ENCODE assay signal across 28 cellular contexts in genomic region chr5:78797945-78798731, GRCh38.
DNase-seq lines count a peak whose midpoint lies in the region; ATAC-seq, FAIRE-seq and TF ChIP-seq lines count a peak whose summit lies in the region.
"Had no signal": no experiment of that assay in that cellular context is flagged by ENCODE, and none has a peak within 500 bp of the region (broad histone marks: within the 10 kb centered on the region; RNA-seq: fewer than 3 reads in every experiment).

No MANE protein-coding gene starts in this region.

- no peaks in the 10 kb centered on the region for H3K9me3 ChIP-seq in smooth muscle cell (replicated peaks; ENCODE audit: low read depth)
- H3K9me3 ChIP-seq in upper lobe of left lung: peaks cover 0 to 3% (median 0%) of the 10 kb centered on the region in 4 donors
- no peaks in the 10 kb centered on the region for H3K9me3 ChIP-seq in HepG2 (ENCODE audit: low read length)
- H3K9me3 ChIP-seq: heart right ventricle, lower lobe of right lung, transverse colon had no signal

- H3K27ac ChIP-seq in smooth muscle cell (ENCODE audit: low read depth) (peak overlapping the region; percentile 90), upper lobe of left lung (no peak overlapping the region), HepG2 (ENCODE audit: extremely low read length, insufficient read depth, low read length) (no peak overlapping the region)
- H3K27ac ChIP-seq: C4-2B, KMS-11, lower lobe of right lung, transverse colon had no signal

- intact Hi-C loops in HepG2 (cut with micrococcal nuclease; ENCODE audit: unreplicated experiment): loop anchor here (2.0 kb wide), 1 partner anchor 71 kb away; no protein-coding TSS in a partner anchor

- DNase-seq in HT1080 (ENCODE audit: low read depth): peak; percentile 44
- DNase-seq in fibroblast of the aortic adventitia (ENCODE audit: low read depth): peak; percentile 67
- no peak for DNase-seq in smooth muscle cell (lab: John Stamatoyannopoulos, UW; ENCODE audit: unreplicated experiment)
- no peak for DNase-seq in upper lobe of left lung
- no peak for DNase-seq in HepG2 (ENCODE audit: low spot score)
- no peak for DNase-seq in NCI-H524 (lab: John Stamatoyannopoulos, UW)
- DNase-seq: activated CD4-positive, alpha-beta T cell treated with anti-CD3 and anti-CD28 coated beads, Interleukin-2, amount 10 ng/mL, durations not matched to agents 24 days and 14 days; COR-L47; effector CD4-positive, alpha-beta T cell; heart right ventricle; kidney glomerular epithelial cell; lower lobe of right lung; NCI-H1417 treated with DMSO at 0.1 percent for 48 hours; NCI-H2029 treated with DMSO at 0.1 percent for 48 hours; nephron progenitor cell; SHP77; T-helper 9 cell; transverse colon had no signal

- H3K27me3 ChIP-seq in smooth muscle cell (ENCODE audit: low read depth): no peaks in the 10 kb centered on the region
- no peaks in the 10 kb centered on the region for H3K27me3 ChIP-seq in upper lobe of left lung
- no peaks in the 10 kb centered on the region for H3K27me3 ChIP-seq in HepG2 (ENCODE audit: control insufficient read depth in 1 of 2, insufficient read depth in 2 of 2, low read length in 2 of 2)
- H3K27me3 ChIP-seq: heart right ventricle, transverse colon had no signal

- H3K79me2 ChIP-seq in smooth muscle cell (ENCODE audit: low read depth) (no peaks in the 10 kb centered on the region), HepG2 (ENCODE audit: insufficient read depth, low read length) (no peaks in the 10 kb centered on the region)

- H2AFZ ChIP-seq in smooth muscle cell (ENCODE audit: low read depth): no peak overlapping the region
- no peak overlapping the region for H2AFZ ChIP-seq in HepG2 (ENCODE audit: low read length)

- H3K4me1 ChIP-seq in smooth muscle cell (ENCODE audit: low read depth) (peaks cover 8% of the 10 kb centered on the region), upper lobe of left lung (no peaks in the 10 kb centered on the region), HepG2 (ENCODE audit: insufficient read depth, low read length) (peaks cover 15% of the 10 kb centered on the region)
- H3K4me1 ChIP-seq: lower lobe of right lung, transverse colon had no signal

- 27% methylated on average over 9 of the region's 9 CpGs for WGBS in smooth muscle cell (ENCODE audit: low lambda C conversion rate)
- WGBS in upper lobe of left lung, 2 donors: 74 to 76% methylated on average over 9 of the region's 9 CpGs
- 86% methylated on average over 9 of the region's 9 CpGs for WGBS in HepG2 (ENCODE audit: low lambda C conversion rate)

- no peak for TF ChIP-seq RAD21 in HepG2 (CRISPR knock-in tag; IDR thresholded peaks at IDR 0.05)

- H3F3A ChIP-seq in smooth muscle cell (ENCODE audit: low read depth): peaks cover 27% of the 10 kb centered on the region

- TF ChIP-seq EP300 in upper lobe of left lung (IDR thresholded peaks at IDR 0.05) (no peak), HepG2 (IDR thresholded peaks at IDR 0.05; ENCODE audit: low read depth in 2 of 2, low read length in 2 of 2) (no peak), HepG2 (CRISPR knock-in tag; IDR thresholded peaks at IDR 0.05; ENCODE audit: borderline replicate concordance) (no peak)

- H4K20me1 ChIP-seq in smooth muscle cell (ENCODE audit: low read depth) (no peaks in the 10 kb centered on the region), HepG2 (ENCODE audit: insufficient read depth, low read length) (no peaks in the 10 kb centered on the region; the same call in 1 of the 2 replicates)

- CTCF ChIA-PET in HepG2 (lab: Yijun Ruan, JAX; ENCODE audit: low intra/inter-chr PET ratio, low total read pairs): no interaction called here

- ATAC-seq in SK-N-SH treated with all-trans-retinoic acid at 6 μM for 48 hours: peak; percentile 22; the same call in 2 of the 3 replicates
- ATAC-seq in GM21723 (IDR thresholded peaks at IDR 0.05; ENCODE audit: unreplicated experiment): no peak
- ATAC-seq in upper lobe of left lung (ENCODE audit: low FRiP score in 2 of 2): no peak
- ATAC-seq in HepG2: no peak
- ATAC-seq: activated naive CD4-positive, alpha-beta T cell treated with anti-CD3 and anti-CD28 coated beads, Interleukin-2, amount 50 U/mL, for 72 hours; lower lobe of right lung; Panc1; stimulated activated effector memory CD8-positive, alpha-beta T cell treated with anti-CD3 and anti-CD28 coated beads, Interleukin-12 subunit alpha, Interleukin-12 subunit beta, amount 100 ng/mL, for 72 hours had no signal

- TF ChIP-seq POLR2A in upper lobe of left lung (IDR thresholded peaks at IDR 0.05) (no peak), HepG2 (IDR thresholded peaks at IDR 0.05; ENCODE audit: insufficient read depth in 1 of 2, low read depth in 2 of 2, low read length in 2 of 2) (no peak)

- no peaks in the 10 kb centered on the region for H3K36me3 ChIP-seq in smooth muscle cell (ENCODE audit: low read depth)
- H3K36me3 ChIP-seq in upper lobe of left lung: no peaks in the 10 kb centered on the region
- peaks cover 4 to 15% of the 10 kb centered on the region in 2 experiments; a peak in 4 of 5 replicates for H3K36me3 ChIP-seq in HepG2 (replicated peaks in 1 of 2; ENCODE audit: control insufficient read depth in 1 of 2, insufficient read depth in 2 of 2, low read length in 2 of 2)
- H3K36me3 ChIP-seq: heart right ventricle, lower lobe of right lung, transverse colon had no signal

- H3K9ac ChIP-seq in smooth muscle cell (ENCODE audit: low read depth): peak overlapping the region; percentile 20
- no peak overlapping the region for H3K9ac ChIP-seq in HepG2 (ENCODE audit: insufficient read depth, low read depth, low read length)
- H3K9ac ChIP-seq: KMS-11 had no signal

- H3K4me2 ChIP-seq in smooth muscle cell: peak overlapping the region; percentile 73
- no peak overlapping the region for H3K4me2 ChIP-seq in HepG2 (ENCODE audit: low read depth, low read length)
- H3K4me2 ChIP-seq: KMS-11 had no signal

- POLR2A ChIA-PET in HepG2 (lab: Yijun Ruan, JAX): no interaction called here

- TF ChIP-seq CTCF in fibroblast of the aortic adventitia (IDR thresholded peaks at IDR 0.05; ENCODE audit: insufficient read depth, low read length) (no peak), smooth muscle cell (IDR thresholded peaks at IDR 0.05; ENCODE audit: borderline replicate concordance, insufficient read depth, poor library complexity, severe bottlenecking) (no peak), upper lobe of left lung (IDR thresholded peaks at IDR 0.05) (no peak), HepG2 (CRISPR knock-in tag; IDR thresholded peaks at IDR 0.05) (no peak)

- no peak for FAIRE-seq in HepG2 (lab: Jason Lieb, UNC)
- FAIRE-seq: bronchial epithelial cell, G401.6, H1 had no signal

- in situ Hi-C loops in HepG2 (cut with HindIII; ENCODE audit: extremely low pct_ligation_motif_present, low pct_unique_long_range_greater_than_20kb): no loop called here

- H3K4me3 ChIP-seq in fibroblast of the aortic adventitia (ENCODE audit: low read depth, low read length): no peak overlapping the region
- H3K4me3 ChIP-seq in smooth muscle cell: no peak overlapping the region
- H3K4me3 ChIP-seq in upper lobe of left lung: no peak overlapping the region
- H3K4me3 ChIP-seq in HepG2 (replicated peaks in 1 of 3; ENCODE audit: insufficient read depth in 1 of 3, low read depth in 2 of 3, low read length in 3 of 3): no peak overlapping the region
- H3K4me3 ChIP-seq: heart right ventricle, lower lobe of right lung, transverse colon had no signal

- no TSS peak for BruUV-seq in HepG2 (replicated peaks; lab: Mats Ljungman, UMichigan)

TF ChIP-seq in SK-N-SH treated with all-trans-retinoic acid at 6 μM for 48 hours, 23 proteins besides CTCF, POLR2A, EP300 and RAD21 (continues in another document):
- peak; percentile 45 for TF ChIP-seq ISL1 (CRISPR knock-in tag; IDR thresholded peaks at IDR 0.05)
- TF ChIP-seq TCF4 (CRISPR knock-in tag; IDR thresholded peaks at IDR 0.05; ENCODE audit: borderline replicate concordance): peak; percentile 84

TF ChIP-seq in HepG2, 621 proteins besides CTCF, POLR2A, EP300 and RAD21 (continues in another document):
- no peak for TF ChIP-seq SP4 (CRISPR knock-in tag; IDR thresholded peaks at IDR 0.05)
- TF ChIP-seq SOX5 (CRISPR knock-in tag; IDR thresholded peaks at IDR 0.05; ENCODE audit: borderline replicate concordance): no peak
- no peak for TF ChIP-seq ZNF383 (CRISPR knock-in tag; IDR thresholded peaks at IDR 0.05; ENCODE audit: borderline replicate concordance)
- no peak for TF ChIP-seq ARNT2 (CRISPR knock-in tag; IDR thresholded peaks at IDR 0.05; ENCODE audit: low read depth)
- TF ChIP-seq ZNF468 (CRISPR knock-in tag; IDR thresholded peaks at IDR 0.05): no peak
- TF ChIP-seq ZGPAT (CRISPR knock-in tag; IDR thresholded peaks at IDR 0.05): no peak
- TF ChIP-seq MTERF4 (CRISPR knock-in tag; IDR thresholded peaks at IDR 0.05): no peak
- TF ChIP-seq ZNF616 (CRISPR knock-in tag; IDR thresholded peaks at IDR 0.05; ENCODE audit: low read depth): no peak
- TF ChIP-seq ZNF552 (CRISPR knock-in tag; IDR thresholded peaks at IDR 0.05; ENCODE audit: borderline replicate concordance): no peak
- no peak for TF ChIP-seq ZNF350 (CRISPR knock-in tag; IDR thresholded peaks at IDR 0.05; ENCODE audit: borderline replicate concordance, low read depth)
- TF ChIP-seq JDP2 (CRISPR knock-in tag; IDR thresholded peaks at IDR 0.05; ENCODE audit: borderline replicate concordance): no peak
- no peak for TF ChIP-seq GZF1 (CRISPR knock-in tag; IDR thresholded peaks at IDR 0.05)
- TF ChIP-seq CHD4 (IDR thresholded peaks at IDR 0.05; ENCODE audit: borderline replicate concordance, low read length): no peak

Comparison
In these comparisons a context has a peak if more than half of its experiments do, and no peak if none do; other contexts are left out.
1. DNase-seq: peak in HT1080 (single experiment) and fibroblast of the aortic adventitia (single experiment); none in smooth muscle cell (single experiment), upper lobe of left lung (0 of 2), HepG2 (single experiment) and NCI-H524 (0 of 2).